ENCODE assay signal across 24 cellular contexts in genomic region chr3:137325170-137325569, GRCh38.
A peak's percentile ranks its signal among the peaks of the same experiment; 100 is the strongest.
DNase-seq lines count a peak whose midpoint lies in the region; ATAC-seq, FAIRE-seq and TF ChIP-seq lines count a peak whose summit lies in the region.
"Had no signal": no experiment of that assay in that cellular context is flagged by ENCODE, and none has a peak within 500 bp of the region (broad histone marks: within the 10 kb centered on the region; RNA-seq: fewer than 3 reads in every experiment).

No MANE protein-coding gene starts in this region.

- intact Hi-C loops in GM12878 (cut with micrococcal nuclease; ENCODE audit: unreplicated experiment) = loop anchor here (10.0 kb wide), 1 partner anchor 710 kb away; no protein-coding TSS in a partner anchor

- TF ChIP-seq POLR2A in GM12878 (IDR thresholded peaks at IDR 0.05; ENCODE audit: low read depth, low read length) = no peak

- TF ChIP-seq EP300 in GM12878 (IDR thresholded peaks at IDR 0.05; ENCODE audit: borderline replicate concordance in 1 of 2, control insufficient read depth in 1 of 2, low read depth in 2 of 2, low read length in 2 of 2) (peak in 1 of 2 experiments; percentile 36; a peak in 2 of 4 replicates), SK-N-SH (IDR thresholded peaks at IDR 0.05; ENCODE audit: borderline replicate concordance in 1 of 2, low read depth in 1 of 2, low read length in 1 of 2) (no peak)

- DNase-seq in GM12878 (ENCODE audit: low read depth, low spot score) (peak; percentile 31), NAMALWA (ENCODE audit: low spot score) (no peak), SK-N-SH (no peak)
- no peak for DNase-seq in stimulated activated naive CD8-positive, alpha-beta T cell treated with anti-CD3 and anti-CD28 coated beads, Interleukin-15, Interleukin-2, amounts not matched to agents 100 U/mL and 50 U/mL, for 24 hours
- DNase-seq: activated CD4-positive, alpha-beta T cell treated with anti-CD3 and anti-CD28 coated beads, Interleukin-2, amount 50 U/mL, for 1 hour; activated CD8-positive, alpha-beta memory T cell treated with anti-CD3 and anti-CD28 coated beads, Interleukin-2, amount 50 U/mL, for 48 hours; activated naive CD8-positive, alpha-beta T cell treated with anti-CD3 and anti-CD28 coated beads for 36 hours; CD4-positive, alpha-beta T cell; cerebellar nuclear complex; heart right ventricle; left colon; NCI-H1436 treated with DMSO at 0.1 percent for 48 hours; NCI-H524; T-helper 9 cell; testis had no signal

- H3K4me3 ChIP-seq in GM12878 (peak overlapping the region; percentile 3; the same call in 1 of the 2 replicates), SK-N-SH (ENCODE audit: low read depth in 2 of 2, low read length in 1 of 2) (no peak overlapping the region)
- H3K4me3 ChIP-seq: HAP-1, heart right ventricle, testis, vagina had no signal

- RAD21 ChIA-PET in GM12878 (lab: Charles Lee; ENCODE audit: unreplicated experiment) = interaction anchor here (1.0 kb wide), 1 partner anchor 145 kb away, joined by 4 read pairs; no protein-coding TSS in a partner anchor

- H3K36me3 ChIP-seq in GM12878 (ENCODE audit: control insufficient read depth in 2 of 2, insufficient read depth in 2 of 2, low read length in 1 of 2) (no peaks in the 10 kb centered on the region), SK-N-SH (replicated peaks in 1 of 2; ENCODE audit: control insufficient read depth in 1 of 2, insufficient read depth in 2 of 2, low read length in 1 of 2) (no peaks in the 10 kb centered on the region)
- H3K36me3 ChIP-seq: HAP-1, heart right ventricle, vagina had no signal

- peaks cover 2% of the 10 kb centered on the region; the same call in 2 of the 3 replicates for H3K9me3 ChIP-seq in GM12878 (replicated peaks; ENCODE audit: control insufficient read depth, insufficient read depth, low read length)
- no peaks in the 10 kb centered on the region for H3K9me3 ChIP-seq in SK-N-SH
- H3K9me3 ChIP-seq: HAP-1, testis, vagina had no signal

- POLR2A ChIA-PET in GM12878 (lab: Charles Lee) = interaction anchor here (0.7 to 1.0 kb wide), 2 partner anchors 9 to 1129 kb away, joined by 3 read pairs; no protein-coding TSS in a partner anchor
- POLR2A ChIA-PET in SK-N-SH (lab: Yijun Ruan, JAX) = no interaction called here

- H3K4me1 ChIP-seq in GM12878 (ENCODE audit: control insufficient read depth, insufficient read depth, low read length) (peaks cover 9% of the 10 kb centered on the region; the same call in 1 of the 2 replicates), SK-N-SH (ENCODE audit: control insufficient read depth in 1 of 2, insufficient read depth in 2 of 2, low read depth in 1 of 2, low read length in 1 of 2) (no peaks in the 10 kb centered on the region)
- H3K4me1 ChIP-seq: HAP-1, heart right ventricle, testis, vagina had no signal

- in situ Hi-C loops in GM12878 (cut with MboI) = no loop called here

- no peaks in the 10 kb centered on the region for H3K9me2 ChIP-seq in SK-N-SH

- no peak for FAIRE-seq in GM12878 (lab: Jason Lieb, UNC)

- BruUV-seq in GM12878 (replicated peaks; lab: Mats Ljungman, UMichigan) = no TSS peak

- peak overlapping the region; percentile 26; the same call in 1 of the 2 replicates for H3K4me2 ChIP-seq in GM12878 (ENCODE audit: control insufficient read depth, insufficient read depth)
- no peak overlapping the region for H3K4me2 ChIP-seq in SK-N-SH

- TF ChIP-seq CTCF in GM12878 (IDR thresholded peaks at IDR 0.05 in 2 of 3, conservative IDR thresholded peaks at IDR 0.05 in 1 of 3; ENCODE audit: control insufficient read depth in 2 of 3, extremely low read depth in 1 of 3, insufficient read depth in 1 of 3, low read depth in 3 of 3, low read length in 3 of 3) (no peak), SK-N-SH (IDR thresholded peaks at IDR 0.05) (no peak)

- H3K27ac ChIP-seq in GM12878 (ENCODE audit: control insufficient read depth, insufficient read depth) = peak overlapping the region; percentile 18; the same call in 1 of the 2 replicates
- H3K27ac ChIP-seq in SK-N-SH (ENCODE audit: low read depth in 2 of 2, low read length in 1 of 2) = no peak overlapping the region
- H3K27ac ChIP-seq: epithelial cell of prostate, heart right ventricle, RWPE1, testis, vagina had no signal

- peak overlapping the region; percentile 28 for H2AFZ ChIP-seq in GM12878 (ENCODE audit: control insufficient read depth, low read depth, low read length)
- H2AFZ ChIP-seq in SK-N-SH (ENCODE audit: low read depth) = no peak overlapping the region

- H4K20me1 ChIP-seq in GM12878 (ENCODE audit: control insufficient read depth, insufficient read depth) (no peaks in the 10 kb centered on the region), SK-N-SH (ENCODE audit: insufficient read depth) (no peaks in the 10 kb centered on the region)

- SMC1A ChIA-PET in GM12878 (lab: Charles Lee; ENCODE audit: uncharacterized antibody, unreplicated experiment) = interaction anchor here (1.2 kb wide), 1 partner anchor 9 kb away, joined by 3 read pairs; no protein-coding TSS in a partner anchor

- H3K27me3 ChIP-seq in GM12878 (replicated peaks in 1 of 2; ENCODE audit: control insufficient read depth in 2 of 2, insufficient read depth in 2 of 2, low read length in 1 of 2) (no peaks in the 10 kb centered on the region), SK-N-SH (ENCODE audit: insufficient read depth) (no peaks in the 10 kb centered on the region)
- H3K27me3 ChIP-seq: heart right ventricle, testis, vagina had no signal

- H3F3A ChIP-seq in SK-N-SH (replicated peaks; ENCODE audit: insufficient read depth) = no peaks in the 10 kb centered on the region

- H3K79me2 ChIP-seq in GM12878 (ENCODE audit: control insufficient read depth, insufficient read depth, low read length) = no peaks in the 10 kb centered on the region
- H3K79me2 ChIP-seq in SK-N-SH (ENCODE audit: insufficient read depth) = no peaks in the 10 kb centered on the region

- 5% methylated on average over 3 of the region's 3 CpGs for WGBS in GM12878 (ENCODE audit: insufficient coverage, insufficient replicate concordance, low lambda C conversion rate, missing lambda C conversion rate)
- 5% methylated on average over 3 of the region's 3 CpGs for WGBS in SK-N-SH (ENCODE audit: low lambda C conversion rate)

- CTCF ChIA-PET in GM12878 (lab: Yijun Ruan, JAX) (interaction anchor here (1.4 kb wide), 1 partner anchor 9 kb away, joined by 4 read pairs; no protein-coding TSS in a partner anchor), SK-N-SH (lab: Yijun Ruan, JAX) (interaction anchor here (0.9 kb wide), 1 partner anchor 19 kb away, joined by 3 read pairs; no protein-coding TSS in a partner anchor)

- peak; percentile 77 for ATAC-seq in GM18861 (IDR thresholded peaks at IDR 0.05; ENCODE audit: unreplicated experiment)
- peak; percentile 72 for ATAC-seq in GM21360 (IDR thresholded peaks at IDR 0.05; ENCODE audit: unreplicated experiment)
- peak; percentile 58 for ATAC-seq in HG03159 (IDR thresholded peaks at IDR 0.05; ENCODE audit: unreplicated experiment)
- ATAC-seq in GM12878 = peak; percentile 84
- no peak for ATAC-seq in stimulated activated naive CD8-positive, alpha-beta T cell treated with anti-CD3 and anti-CD28 coated beads, Interleukin-15, Interleukin-2, amounts not matched to agents 100 U/mL and 50 U/mL, for 24 hours
- ATAC-seq: left colon; SK-N-SH treated with all-trans-retinoic acid at 6 μM for 48 hours; stimulated activated memory B cell treated with anti-CD40 and anti-IgM and Interleukin-4, amounts not matched to agents 10 μg/mL and 1 μg/mL and 100 μg/mL, for 72 hours had no signal

- H3K9ac ChIP-seq in GM12878 (ENCODE audit: control insufficient read depth, insufficient read depth, low read length) (no peak overlapping the region), SK-N-SH (no peak overlapping the region)

- TF ChIP-seq RAD21 in GM12878 (IDR thresholded peaks at IDR 0.05; ENCODE audit: insufficient read depth, low read depth, low read length) (no peak), SK-N-SH (IDR thresholded peaks at IDR 0.05; ENCODE audit: low read length) (no peak)

TF ChIP-seq in GM12878, 131 proteins besides CTCF, POLR2A, EP300 and RAD21 (continues in another document):
- no peak for TF ChIP-seq MTA3 (IDR thresholded peaks at IDR 0.05; ENCODE audit: borderline replicate concordance, low read length)
- peak; percentile 13 for TF ChIP-seq SKIL (IDR thresholded peaks at IDR 0.05; ENCODE audit: low read depth, poor library complexity, severe bottlenecking)
- TF ChIP-seq FOS (IDR thresholded peaks at IDR 0.05; ENCODE audit: borderline replicate concordance, extremely low read depth, insufficient read length) = no peak

TF ChIP-seq in SK-N-SH, 30 proteins besides CTCF, POLR2A, EP300 and RAD21 (continues in another document):
- TF ChIP-seq REST (IDR thresholded peaks at IDR 0.05; ENCODE audit: low read depth, low read length) = no peak
- TF ChIP-seq FOSL2 (IDR thresholded peaks at IDR 0.05; ENCODE audit: borderline replicate concordance, low read depth) = no peak
- no peak for TF ChIP-seq RXRA (IDR thresholded peaks at IDR 0.05; ENCODE audit: borderline replicate concordance, low read depth)
- TF ChIP-seq SMC3 (IDR thresholded peaks at IDR 0.05; ENCODE audit: low read depth, low read length) = no peak
- no peak for TF ChIP-seq RFX5 (IDR thresholded peaks at IDR 0.05; ENCODE audit: low read length)
- no peak for TF ChIP-seq FOXM1 (IDR thresholded peaks at IDR 0.05; ENCODE audit: low read depth)
- TF ChIP-seq YY1 (IDR thresholded peaks at IDR 0.05; ENCODE audit: low read depth) = no peak
- TF ChIP-seq JUND (IDR thresholded peaks at IDR 0.05) = no peak
